ENCODE assay signal across 1 cellular context in genomic region chr1:246837418-246838117, GRCh38.
TF ChIP-seq lines count a peak whose summit lies in the region.

No MANE protein-coding gene starts in this region.

TF ChIP-seq in HepG2, 621 proteins besides CTCF, POLR2A, EP300 and RAD21 (continued from another document):
- TF ChIP-seq HOMEZ (CRISPR knock-in tag; IDR thresholded peaks at IDR 0.05; ENCODE audit: low read depth) (no peak), ARID2 (CRISPR knock-in tag; IDR thresholded peaks at IDR 0.05; ENCODE audit: borderline replicate concordance) (no peak), ZNF329 (CRISPR knock-in tag; IDR thresholded peaks at IDR 0.05; ENCODE audit: low read depth) (no peak), CREB1 (IDR thresholded peaks at IDR 0.05) (no peak), CREB1 (CRISPR knock-in tag; IDR thresholded peaks at IDR 0.05) (no peak), KAT8 (CRISPR knock-in tag; IDR thresholded peaks at IDR 0.05) (no peak), RELA (CRISPR knock-in tag; IDR thresholded peaks at IDR 0.05) (no peak), ZNF563 (CRISPR knock-in tag; IDR thresholded peaks at IDR 0.05) (no peak), NFAT5 (CRISPR knock-in tag; IDR thresholded peaks at IDR 0.05) (no peak), HMGXB3 (CRISPR knock-in tag; IDR thresholded peaks at IDR 0.05; ENCODE audit: borderline replicate concordance) (no peak)
